In genomic region chr9:16645970-16646369, GRCh38 we compare ENCODE assay signal across 1 cellular context.
TF ChIP-seq lines count a peak whose summit lies in the region.

No MANE protein-coding gene starts in this region.

TF ChIP-seq in H1, 55 proteins besides CTCF, POLR2A, EP300 and RAD21 (continued from another document):
- TF ChIP-seq MAX (IDR thresholded peaks at IDR 0.05), result no peak
- TF ChIP-seq ZNF274 (IDR thresholded peaks at IDR 0.05; ENCODE audit: borderline replicate concordance, extremely low read depth, low read length), result no peak
- TF ChIP-seq JUND (IDR thresholded peaks at IDR 0.05; ENCODE audit: low read length), result no peak
- TF ChIP-seq GTF2F1 (IDR thresholded peaks at IDR 0.05; ENCODE audit: borderline replicate concordance, low read depth, low read length), result no peak
- TF ChIP-seq SRF (IDR thresholded peaks at IDR 0.05; ENCODE audit: low read depth, low read length), result no peak
- no peak for TF ChIP-seq RFX5 (IDR thresholded peaks at IDR 0.05; ENCODE audit: borderline replicate concordance, low read depth, low read length)
